9 cellular contexts compared by ENCODE assay signal in genomic region chr13:101115762-101116161, GRCh38.
A peak's percentile ranks its signal among the peaks of the same experiment; 100 is the strongest.
DNase-seq lines count a peak whose midpoint lies in the region; ATAC-seq and TF ChIP-seq lines count a peak whose summit lies in the region.
"Had no signal": no experiment of that assay in that cellular context is flagged by ENCODE, and none has a peak within 500 bp of the region (broad histone marks: within the 10 kb centered on the region; RNA-seq: fewer than 3 reads in every experiment).

No MANE protein-coding gene starts in this region.

- H3K27me3 ChIP-seq in WERI-Rb-1 (ENCODE audit: insufficient read depth, low read depth, severe bottlenecking) (no peaks in the 10 kb centered on the region), ascending aorta (no peaks in the 10 kb centered on the region)

- no peaks in the 10 kb centered on the region for H3K4me1 ChIP-seq in ascending aorta

- DNase-seq in NCI-H82 (lab: John Stamatoyannopoulos, UW) (peak; percentile 41), NCI-H82 treated with DMSO at 0.1 percent for 48 hours (lab: John Stamatoyannopoulos, UW; ENCODE audit: unreplicated experiment) (no peak), WERI-Rb-1 (no peak), glomerular visceral epithelial cell (ENCODE audit: extremely low spot score) (peak; percentile 5), stromal cell of bone marrow (ENCODE audit: low read depth) (peak; percentile 8), GM19240 (ENCODE audit: insufficient read length, low spot score) (no peak), ascending aorta (ENCODE audit: low spot score in 2 of 2) (no peak)
- DNase-seq: naive thymus-derived CD4-positive, alpha-beta T cell had no signal

- H3K27ac ChIP-seq in WERI-Rb-1 = no peak overlapping the region
- no peak overlapping the region for H3K27ac ChIP-seq in ascending aorta

- intact Hi-C loops in ascending aorta (cut with DNase I) = no loop called here

- H3K36me3 ChIP-seq in WERI-Rb-1 (no peaks in the 10 kb centered on the region), ascending aorta (peaks cover 0 to 7% of the 10 kb centered on the region in 2 donors)

- no peak for ATAC-seq in GM18517 (IDR thresholded peaks at IDR 0.05; ENCODE audit: unreplicated experiment)
- ATAC-seq: naive thymus-derived CD4-positive, alpha-beta T cell had no signal

- TF ChIP-seq CTCF in WERI-Rb-1 (IDR thresholded peaks at IDR 0.05; ENCODE audit: low read depth, low read length) (peak; percentile 31; the same call in 1 of the 2 replicates), ascending aorta (IDR thresholded peaks at IDR 0.05) (no peak)

- H3K9me3 ChIP-seq in WERI-Rb-1 (ENCODE audit: severe bottlenecking) (no peaks in the 10 kb centered on the region), ascending aorta (no peaks in the 10 kb centered on the region)

- H3K4me3 ChIP-seq in WERI-Rb-1 (ENCODE audit: low read depth, low read length) (no peak overlapping the region), ascending aorta (no peak overlapping the region)

Comparison
In these comparisons a context has a peak if more than half of its experiments do, and no peak if none do; other contexts are left out.
1. DNase-seq: peak in NCI-H82 (single experiment), glomerular visceral epithelial cell (single experiment) and stromal cell of bone marrow (single experiment); none in NCI-H82 treated with DMSO at 0.1 percent for 48 hours (single experiment), WERI-Rb-1 (single experiment), GM19240 (single experiment) and ascending aorta (0 of 2).